Comparison of ENCODE assay signal across 1 cellular context in genomic region chr19:55485439-55486011, GRCh38.
TF ChIP-seq lines count a peak whose summit lies in the region.

No MANE protein-coding gene starts in this region.

TF ChIP-seq in GM12878, 131 proteins besides CTCF, POLR2A, EP300 and RAD21:
- TF ChIP-seq, protein P1, sequence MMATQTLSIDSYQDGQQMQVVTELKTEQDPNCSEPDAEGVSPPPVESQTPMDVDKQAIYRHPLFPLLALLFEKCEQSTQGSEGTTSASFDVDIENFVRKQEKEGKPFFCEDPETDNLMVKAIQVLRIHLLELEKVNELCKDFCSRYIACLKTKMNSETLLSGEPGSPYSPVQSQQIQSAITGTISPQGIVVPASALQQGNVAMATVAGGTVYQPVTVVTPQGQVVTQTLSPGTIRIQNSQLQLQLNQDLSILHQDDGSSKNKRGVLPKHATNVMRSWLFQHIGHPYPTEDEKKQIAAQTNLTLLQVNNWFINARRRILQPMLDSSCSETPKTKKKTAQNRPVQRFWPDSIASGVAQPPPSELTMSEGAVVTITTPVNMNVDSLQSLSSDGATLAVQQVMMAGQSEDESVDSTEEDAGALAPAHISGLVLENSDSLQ (IDR thresholded peaks at IDR 0.05), result 0 out of 2 replicates have a peak, but pooled peaks have one; percentile 14
- TF ChIP-seq CREM (IDR thresholded peaks at IDR 0.05; ENCODE audit: low read depth), result no peak
- no peak for TF ChIP-seq SP1 (IDR thresholded peaks at IDR 0.05; ENCODE audit: low read depth, low read length)
- no peak for TF ChIP-seq BMI1 (IDR thresholded peaks at IDR 0.05; ENCODE audit: borderline replicate concordance)
- TF ChIP-seq TAF1 (IDR thresholded peaks at IDR 0.05; ENCODE audit: borderline replicate concordance, low read depth, low read length), result 0 out of 2 replicates have a peak, but pooled peaks have one; percentile 1
- no peak for TF ChIP-seq DPF2 (IDR thresholded peaks at IDR 0.05)
TF ChIP-seq in GM12878: peak in this region for 2.
